In the genomic region with DNA sequence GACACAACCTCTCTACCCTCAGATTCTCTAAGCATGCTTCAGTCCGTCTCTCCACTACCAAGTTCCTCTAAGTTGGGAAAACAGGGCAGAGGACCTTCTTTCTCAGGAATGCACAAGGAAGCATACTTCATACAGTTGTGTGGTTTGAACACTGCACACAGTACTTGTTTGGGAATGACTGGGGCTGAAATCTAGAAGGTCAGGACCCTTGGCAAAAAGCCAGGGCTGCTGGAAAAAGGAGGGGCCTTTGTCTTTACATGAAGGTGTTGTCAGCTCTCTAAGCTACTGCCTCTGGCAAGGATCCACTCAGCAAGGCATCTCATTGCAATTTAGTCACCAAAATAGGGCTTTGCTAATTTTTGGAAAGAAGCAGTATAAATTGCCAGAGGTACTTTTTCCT, we compare ENCODE assay signal across 18 cellular contexts. TPM values are rescaled to one million over a fixed set of nuclear protein-coding genes. Genes with fewer than 3 reads are reported as not detected.
DNase-seq lines count a peak whose midpoint lies in the region; ATAC-seq, FAIRE-seq and TF ChIP-seq lines count a peak whose summit lies in the region.
"Had no signal": no experiment of that assay in that cellular context is flagged by ENCODE, and none has a peak within 500 bp of the region (broad histone marks: within the 10 kb centered on the region; RNA-seq: fewer than 3 reads in every experiment).

No MANE protein-coding gene starts in this region.

- no peak overlapping the region for H3K9ac ChIP-seq in HepG2 (ENCODE audit: insufficient read depth, low read depth, low read length)
- no peak overlapping the region for H3K9ac ChIP-seq in OCI-LY1 (ENCODE audit: low read length)

- H3K79me2 ChIP-seq in HepG2 (ENCODE audit: insufficient read depth, low read length) (no peaks in the 10 kb centered on the region), OCI-LY1 (ENCODE audit: insufficient read depth, low read length) (no peaks in the 10 kb centered on the region), hepatocyte (no peaks in the 10 kb centered on the region)

- CTCF ChIA-PET in HepG2 (lab: Yijun Ruan, JAX; ENCODE audit: low intra/inter-chr PET ratio, low total read pairs): no interaction called here

- DNase-seq in HepG2 (ENCODE audit: low spot score) (no peak), right lobe of liver (no peak), hepatocyte (ENCODE audit: low spot score) (peak; percentile 19), amniotic stem cell (lab: John Stamatoyannopoulos, UW) (no peak)
- DNase-seq: activated CD8-positive, alpha-beta memory T cell treated with anti-CD3 and anti-CD28 coated beads for 24 hours; activated naive CD8-positive, alpha-beta T cell treated with anti-CD3 and anti-CD28 coated beads, Interleukin-2, amount 10 ng/mL, durations not matched to agents 7 days and 5 days; central memory CD4-positive, alpha-beta T cell; GDM1; Kasumi-1; NCI-H524 treated with DMSO at 0.1 percent for 48 hours; occipital lobe; PC-3; uterus had no signal

- H3K27me3 ChIP-seq in HepG2 (ENCODE audit: control insufficient read depth in 1 of 2, insufficient read depth in 2 of 2, low read length in 2 of 2) (0 out of 5 replicates have a peak, but pooled peaks cover 0 to 5% of the 10 kb centered on the region in 2 experiments), right lobe of liver (no peaks in the 10 kb centered on the region), OCI-LY1 (ENCODE audit: insufficient read depth, low read length) (no peaks in the 10 kb centered on the region), hepatocyte (no peaks in the 10 kb centered on the region)
- H3K27me3 ChIP-seq: uterus had no signal

- H3K9me3 ChIP-seq in HepG2 (ENCODE audit: low read length) (no peaks in the 10 kb centered on the region), right lobe of liver (no peaks in the 10 kb centered on the region), OCI-LY1 (ENCODE audit: low read length) (peaks cover 3% of the 10 kb centered on the region; the same call in 1 of the 2 replicates), hepatocyte (ENCODE audit: low read depth) (no peaks in the 10 kb centered on the region)
- H3K9me3 ChIP-seq: uterus had no signal

- no peak overlapping the region for H3K27ac ChIP-seq in HepG2 (ENCODE audit: extremely low read length, insufficient read depth, low read length)
- no peak overlapping the region for H3K27ac ChIP-seq in right lobe of liver
- peak overlapping the region; percentile 10 for H3K27ac ChIP-seq in OCI-LY1 (ENCODE audit: low read depth, low read length, poor library complexity, severe bottlenecking)
- no peak overlapping the region for H3K27ac ChIP-seq in hepatocyte
- H3K27ac ChIP-seq: uterus had no signal

- H3K4me2 ChIP-seq in HepG2 (ENCODE audit: low read depth, low read length) (no peak overlapping the region), OCI-LY1 (ENCODE audit: low read length) (no peak overlapping the region), hepatocyte (no peak overlapping the region)

- H3K4me1 ChIP-seq in HepG2 (ENCODE audit: insufficient read depth, low read length) (no peaks in the 10 kb centered on the region), right lobe of liver (no peaks in the 10 kb centered on the region), OCI-LY1 (ENCODE audit: insufficient read depth, low read length, severe bottlenecking) (peaks cover 37% of the 10 kb centered on the region), hepatocyte (ENCODE audit: insufficient read depth) (no peaks in the 10 kb centered on the region)
- H3K4me1 ChIP-seq: uterus had no signal

- H3K9me2 ChIP-seq in OCI-LY1 (ENCODE audit: low read depth, low read length): no peaks in the 10 kb centered on the region
- no peaks in the 10 kb centered on the region for H3K9me2 ChIP-seq in hepatocyte (replicated peaks; ENCODE audit: insufficient read depth)

- no peaks in the 10 kb centered on the region for H3F3A ChIP-seq in OCI-LY1 (ENCODE audit: insufficient read depth, low read length)

- no peak for TF ChIP-seq CTCF in HepG2 (CRISPR knock-in tag; IDR thresholded peaks at IDR 0.05)
- TF ChIP-seq CTCF in right lobe of liver (IDR thresholded peaks at IDR 0.05): no peak
- no peak for TF ChIP-seq CTCF in OCI-LY1 (IDR thresholded peaks at IDR 0.05; ENCODE audit: low read length)
- TF ChIP-seq CTCF in hepatocyte (IDR thresholded peaks at IDR 0.05; ENCODE audit: poor library complexity): no peak

- H4K20me1 ChIP-seq in HepG2 (ENCODE audit: insufficient read depth, low read length): no peaks in the 10 kb centered on the region
- H4K20me1 ChIP-seq in OCI-LY1 (ENCODE audit: insufficient read depth, low read length): no peaks in the 10 kb centered on the region
- no peaks in the 10 kb centered on the region for H4K20me1 ChIP-seq in hepatocyte (ENCODE audit: insufficient read depth, poor library complexity, severe bottlenecking)

- BruUV-seq in HepG2 (replicated peaks; lab: Mats Ljungman, UMichigan): no TSS peak

- 13% methylated on average over 1 of the region's 1 CpG for WGBS in HepG2 (ENCODE audit: low lambda C conversion rate)
- 90% methylated on average over 1 of the region's 1 CpG for WGBS in right lobe of liver (ENCODE audit: insufficient coverage, low coverage, low lambda C conversion rate, missing lambda C conversion rate)
- 95% methylated on average over 1 of the region's 1 CpG for WGBS in hepatocyte (ENCODE audit: low lambda C conversion rate, missing lambda C conversion rate)

- intact Hi-C loops in HepG2 (cut with micrococcal nuclease; ENCODE audit: unreplicated experiment) (no loop called here), right lobe of liver (cut with DNase I) (no loop called here)

- TF ChIP-seq POLR2A in HepG2 (IDR thresholded peaks at IDR 0.05; ENCODE audit: insufficient read depth in 1 of 2, low read depth in 2 of 2, low read length in 2 of 2) (no peak), right lobe of liver (IDR thresholded peaks at IDR 0.05) (no peak), GM18505 (IDR thresholded peaks at IDR 0.05; ENCODE audit: borderline replicate concordance, extremely low read depth, insufficient read depth, insufficient read length) (no peak)

- H2AFZ ChIP-seq in HepG2 (ENCODE audit: low read length) (no peak overlapping the region), OCI-LY1 (ENCODE audit: low read length) (no peak overlapping the region), hepatocyte (no peak overlapping the region)

- no peak for TF ChIP-seq RAD21 in HepG2 (CRISPR knock-in tag; IDR thresholded peaks at IDR 0.05)

- ATAC-seq in HepG2 (no peak), right lobe of liver (no peak), GM18505 (IDR thresholded peaks at IDR 0.05; ENCODE audit: unreplicated experiment) (no peak), GM21825 (IDR thresholded peaks at IDR 0.05; ENCODE audit: unreplicated experiment) (no peak), HG03135 (IDR thresholded peaks at IDR 0.05; ENCODE audit: unreplicated experiment) (no peak)
- ATAC-seq: activated CD4-positive, CD25-positive, alpha-beta regulatory T cell treated with anti-CD3 and anti-CD28 coated beads, Interleukin-2, amount 50 U/mL, for 24 hours; PC-3 had no signal

- FAIRE-seq in HepG2 (lab: Jason Lieb, UNC): no peak

- TF ChIP-seq EP300 in HepG2 (IDR thresholded peaks at IDR 0.05; ENCODE audit: low read depth in 2 of 2, low read length in 2 of 2) (no peak), HepG2 (CRISPR knock-in tag; IDR thresholded peaks at IDR 0.05; ENCODE audit: borderline replicate concordance) (no peak)

- in situ Hi-C loops in HepG2 (cut with HindIII; ENCODE audit: extremely low pct_ligation_motif_present, low pct_unique_long_range_greater_than_20kb): no loop called here

- H3K4me3 ChIP-seq in HepG2 (replicated peaks in 1 of 3; ENCODE audit: insufficient read depth in 1 of 3, low read depth in 2 of 3, low read length in 3 of 3) (no peak overlapping the region), right lobe of liver (no peak overlapping the region), OCI-LY1 (ENCODE audit: low read depth, low read length, poor library complexity, severe bottlenecking) (no peak overlapping the region), hepatocyte (no peak overlapping the region)
- H3K4me3 ChIP-seq: uterus had no signal

- H3K36me3 ChIP-seq in HepG2 (replicated peaks in 1 of 2; ENCODE audit: control insufficient read depth in 1 of 2, insufficient read depth in 2 of 2, low read length in 2 of 2) (no peaks in the 10 kb centered on the region), right lobe of liver (no peaks in the 10 kb centered on the region), OCI-LY1 (ENCODE audit: insufficient read depth, low read length) (no peaks in the 10 kb centered on the region; the same call in 1 of the 2 replicates), hepatocyte (replicated peaks; ENCODE audit: insufficient read depth, low read depth) (no peaks in the 10 kb centered on the region)
- H3K36me3 ChIP-seq: uterus had no signal

- POLR2A ChIA-PET in HepG2 (lab: Yijun Ruan, JAX): no interaction called here

TF ChIP-seq in HepG2, 621 proteins besides CTCF, POLR2A, EP300 and RAD21 (continues in another document):
- TF ChIP-seq KLF9 (CRISPR knock-in tag; IDR thresholded peaks at IDR 0.05; ENCODE audit: low read depth): no peak
- no peak for TF ChIP-seq ZEB1 (IDR thresholded peaks at IDR 0.05; ENCODE audit: insufficient replicate concordance, low read depth)

RNA-seq across cellular contexts. Expression of gene HEY2, which starts 20.7 kb away (rescaled TPM):
- total RNA-seq in HepG2 (2016; rRNA removed; fragmentation: Illumina TruSeq; extraction: Trizol) (0.04 TPM in 1 of 2 replicates, not detected in the other), right lobe of liver (1 to 10 TPM in 3 of 6 experiments, under 1 TPM in 3; 0.74 to 2.6 (median 1.6) TPM), hepatocyte (0.47 and 0.80 TPM in 2 replicates)
- total RNA-seq in HepG2 (2016; cell fraction: cytosol; rRNA removed; fragmentation: Illumina TruSeq; extraction: Trizol; ENCODE audit: low read depth): not detected in 2 replicates
- total RNA-seq in HepG2 (2016; cell fraction: insoluble cytoplasmic fraction; rRNA removed; fragmentation: Illumina TruSeq; extraction: Trizol): 0.04 and 0.07 TPM in 2 replicates
- total RNA-seq in HepG2 (2016; cell fraction: membrane; rRNA removed; fragmentation: Illumina TruSeq; extraction: Trizol): 0.07 and 0.09 TPM in 2 replicates
- not detected in 2 replicates for total RNA-seq in HepG2 (2016; cell fraction: nucleus; rRNA removed; fragmentation: Illumina TruSeq; extraction: Trizol)
- polyA plus RNA-seq in HepG2 (2011; rRNA removed) (0.04 and 0.05 TPM in 2 replicates), hepatocyte (0.27 and 0.40 TPM in 2 replicates)
- polyA plus RNA-seq in HepG2 (2011; cell fraction: cytosol; rRNA removed): 0.01 and 0.03 TPM in 2 replicates
- polyA plus RNA-seq in HepG2 (2011; cell fraction: nucleus; rRNA removed): 0.07 TPM in 1 of 2 replicates, not detected in the other
- polyA plus RNA-seq in HepG2 (2012): not detected in 2 replicates
- 0.05 and 0.09 TPM in 2 replicates for polyA plus RNA-seq in HepG2 (2016; cell fraction: cytosol; fragmentation: Illumina TruSeq; extraction: Trizol; ENCODE audit: low read depth)
- polyA plus RNA-seq in HepG2 (2016; cell fraction: insoluble cytoplasmic fraction; fragmentation: Illumina TruSeq; extraction: Trizol; ENCODE audit: low read depth): 0.12 TPM in 1 of 2 replicates, not detected in the other
- polyA plus RNA-seq in HepG2 (2016; cell fraction: membrane; fragmentation: Illumina TruSeq; extraction: Trizol; ENCODE audit: low read depth): 0.06 TPM in 1 of 2 replicates, not detected in the other
- not detected in 2 replicates for polyA plus RNA-seq in HepG2 (2016; cell fraction: nucleus; fragmentation: Illumina TruSeq; extraction: Trizol; ENCODE audit: insufficient read depth, low read depth)
- polyA minus RNA-seq in HepG2 (2011; rRNA and poly(A)+ RNA removed; ENCODE audit: low replicate concordance): 0.37 TPM in 1 of 2 replicates, not detected in the other
- not detected in 2 replicates for polyA minus RNA-seq in HepG2 (2011; cell fraction: cytosol; rRNA and poly(A)+ RNA removed)
- not detected in 2 replicates for polyA minus RNA-seq in HepG2 (2011; cell fraction: nucleus; rRNA and poly(A)+ RNA removed)
- total RNA-seq: PC-3 had no signal
